Comparison of ENCODE assay signal across 9 cellular contexts in genomic region chr12:127165567-127166392, GRCh38.
DNase-seq lines count a peak whose midpoint lies in the region; ATAC-seq lines count a peak whose summit lies in the region.
"Had no signal": no experiment of that assay in that cellular context is flagged by ENCODE, and none has a peak within 500 bp of the region (broad histone marks: within the 10 kb centered on the region; RNA-seq: fewer than 3 reads in every experiment).

No MANE protein-coding gene starts in this region.

- DNase-seq in DMS79 treated with DMSO at 0.1 percent for 48 hours (lab: John Stamatoyannopoulos, UW), result peak; percentile 88
- peak; percentile 89 for DNase-seq in NCI-H748 (lab: John Stamatoyannopoulos, UW; ENCODE audit: unreplicated experiment)
- peak; percentile 92 for DNase-seq in activated CD8-positive, alpha-beta memory T cell treated with anti-CD3 and anti-CD28 coated beads, Interleukin-2, amount 50 U/mL, for 48 hours
- peak; percentile 53 for DNase-seq in epithelial cell of prostate (ENCODE audit: low read depth, low spot score)
- peak; percentile 46 for DNase-seq in middle frontal gyrus (ENCODE audit: extremely low spot score, low spot score)
- DNase-seq in stimulated activated CD8-positive, alpha-beta memory T cell treated with anti-CD3 and anti-CD28 coated beads, Interleukin-15, amount 100 ng/mL, for 1 hour (ENCODE audit: low read depth), result peak; percentile 53

- H3K27ac ChIP-seq in epithelial cell of prostate, result peak overlapping the region; percentile 60
- H3K27ac ChIP-seq: VCaP had no signal

- ATAC-seq in HG02798 (IDR thresholded peaks at IDR 0.05; ENCODE audit: poor library complexity, unreplicated experiment), result peak; percentile 83
- ATAC-seq in GM18520 (IDR thresholded peaks at IDR 0.05; ENCODE audit: unreplicated experiment), result no peak
